19 cellular contexts compared by ENCODE assay signal in the genomic region with DNA sequence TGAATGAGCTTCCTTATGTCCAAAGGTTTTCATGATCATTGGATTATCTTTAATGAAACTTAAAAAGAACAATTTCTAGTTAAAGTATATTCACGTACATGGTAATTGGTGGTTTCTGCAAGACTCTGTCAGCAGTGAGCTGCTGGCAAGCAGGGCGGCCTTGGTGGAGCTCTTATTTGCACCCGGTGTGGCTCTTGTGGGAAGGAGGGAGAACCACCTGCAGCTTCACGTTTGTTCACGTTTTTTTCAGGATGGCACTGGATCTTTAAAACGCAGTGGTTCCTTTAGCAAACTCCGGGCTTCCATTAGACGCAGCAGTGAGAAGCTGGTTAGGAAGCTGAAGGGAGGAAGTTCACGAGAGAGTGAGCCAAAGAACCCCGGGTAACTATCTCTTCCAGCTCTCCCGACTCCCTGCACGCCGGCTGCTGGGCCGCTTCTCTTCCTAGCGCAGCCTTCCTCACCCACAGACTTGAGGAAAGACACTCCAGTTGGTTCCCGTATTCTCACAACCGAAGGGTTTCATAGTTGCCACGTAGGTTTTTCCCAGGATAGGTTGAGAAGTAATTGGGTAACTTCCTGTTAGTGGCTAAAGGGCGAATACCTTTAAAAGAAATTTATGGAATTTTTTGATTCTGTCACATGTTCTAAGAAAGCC. TPM values are rescaled to one million over a fixed set of nuclear protein-coding genes. Genes with fewer than 3 reads are reported as not detected.
DNase-seq lines count a peak whose midpoint lies in the region; ATAC-seq and TF ChIP-seq lines count a peak whose summit lies in the region.
"Had no signal": no experiment of that assay in that cellular context is flagged by ENCODE, and none has a peak within 500 bp of the region (broad histone marks: within the 10 kb centered on the region; RNA-seq: fewer than 3 reads in every experiment).

No MANE protein-coding gene starts in this region.

- no peaks in the 10 kb centered on the region for H3K27me3 ChIP-seq in trophoblast cell (ENCODE audit: insufficient read depth, low read length)

- H3K36me3 Mint-ChIP-seq in WTC11 (peaks cover 42% of the 10 kb centered on the region), immature natural killer cell (peaks cover 0 to 32% (median 3%) of the 10 kb centered on the region in 3 donors)
- peaks cover 79% of the 10 kb centered on the region for H3K36me3 Mint-ChIP-seq in effector memory CD8-positive, alpha-beta T cell (ENCODE audit: insufficient read depth)
- H3K36me3 Mint-ChIP-seq: natural killer cell had no signal

- no peaks in the 10 kb centered on the region for H3K27me3 Mint-ChIP-seq in WTC11 (ENCODE audit: low read depth)
- no peaks in the 10 kb centered on the region for H3K27me3 Mint-ChIP-seq in effector memory CD8-positive, alpha-beta T cell
- H3K27me3 Mint-ChIP-seq in immature natural killer cell (ENCODE audit: low read depth in 3 of 3) = peaks cover 0 to 1% (median 0%) of the 10 kb centered on the region in 3 donors
- H3K27me3 Mint-ChIP-seq: activated CD4-positive, alpha-beta memory T cell treated with anti-CD3 and anti-CD28 coated beads for 36 hours; B cell; type B pancreatic cell had no signal

- H3K36me3 ChIP-seq in trophoblast cell (ENCODE audit: control insufficient read depth in 1 of 2, insufficient read depth in 2 of 2, low read length in 2 of 2) = peaks cover 48 to 66% of the 10 kb centered on the region in 2 experiments

- H2BK12ac ChIP-seq in trophoblast cell (ENCODE audit: low read length) = no peak overlapping the region

- H3K9me3 Mint-ChIP-seq in WTC11 = no peaks in the 10 kb centered on the region
- no peaks in the 10 kb centered on the region for H3K9me3 Mint-ChIP-seq in effector memory CD8-positive, alpha-beta T cell
- no peaks in the 10 kb centered on the region for H3K9me3 Mint-ChIP-seq in immature natural killer cell
- H3K9me3 Mint-ChIP-seq: activated CD4-positive, alpha-beta memory T cell treated with anti-CD3 and anti-CD28 coated beads for 36 hours; natural killer cell; type B pancreatic cell had no signal

- H3K4me2 ChIP-seq in trophoblast cell (ENCODE audit: low read length) = no peak overlapping the region

- H3K4me1 ChIP-seq in trophoblast cell (ENCODE audit: control insufficient read depth in 1 of 2, insufficient read depth in 2 of 2, low read length in 2 of 2) = peaks cover 4% of the 10 kb centered on the region in 2 experiments

- POLR2A ChIA-PET in WTC11 (lab: Charles Lee) = no interaction called here

- no peaks in the 10 kb centered on the region for H3K79me2 ChIP-seq in trophoblast cell (ENCODE audit: control insufficient read depth, insufficient read depth, low read length, poor library complexity)

- no peak overlapping the region for H2AK5ac ChIP-seq in trophoblast cell (ENCODE audit: low read length)

- H3K18ac ChIP-seq in trophoblast cell (ENCODE audit: low read length) = no peak overlapping the region

- H3K27ac ChIP-seq in trophoblast cell (ENCODE audit: low read depth, low read length) = no peak overlapping the region

- TF ChIP-seq CTCF in WTC11 (IDR thresholded peaks at IDR 0.05) (no peak), fibroblast of villous mesenchyme (IDR thresholded peaks at IDR 0.05; ENCODE audit: insufficient read depth, low read depth, low read length) (no peak)

- ATAC-seq in WTC11 = no peak
- no peak for ATAC-seq in effector memory CD8-positive, alpha-beta T cell (replicated peaks)
- ATAC-seq: HCT116; natural killer cell; SK-N-SH treated with all-trans-retinoic acid at 6 μM for 48 hours; stimulated activated naive CD8-positive, alpha-beta T cell treated with anti-CD3 and anti-CD28 coated beads, Interleukin-15, Interleukin-2, amounts not matched to agents 100 U/mL and 50 U/mL, for 24 hours had no signal

- H3K14ac ChIP-seq in trophoblast cell (ENCODE audit: low read length) = no peak overlapping the region

- H2BK120ac ChIP-seq in trophoblast cell (ENCODE audit: insufficient read depth, low read length, poor library complexity) = no peak overlapping the region

- H4K91ac ChIP-seq in trophoblast cell (ENCODE audit: low read depth, low read length) = no peak overlapping the region

- no CpG with 5 or more reads among the region's 19 CpGs for whole genome bisulfite sequencing in trophoblast cell (ENCODE audit: extremely low coverage, insufficient coverage, insufficient read length)

- H3K4me3 ChIP-seq in fibroblast of villous mesenchyme (ENCODE audit: low read depth, low read length) = no peak overlapping the region
- no peak overlapping the region for H3K4me3 ChIP-seq in trophoblast cell (ENCODE audit: low read depth, low read length)

- H4K8ac ChIP-seq in trophoblast cell (ENCODE audit: low read depth, low read length) = no peak overlapping the region

- CTCF ChIA-PET in WTC11 (lab: Charles Lee) = no interaction called here

- H4K12ac ChIP-seq in trophoblast cell (ENCODE audit: low read depth, low read length) = peak overlapping the region; percentile 26

- H3K4me1 Mint-ChIP-seq in WTC11 (no peaks in the 10 kb centered on the region; the same call in 1 of the 2 replicates), immature natural killer cell (peaks cover 0 to 15% of the 10 kb centered on the region in 2 donors)
- peaks cover 1 to 3% of the 10 kb centered on the region in 2 donors for H3K4me1 Mint-ChIP-seq in effector memory CD8-positive, alpha-beta T cell (ENCODE audit: low read depth in 2 of 2)

- peak overlapping the region; percentile 9 for H3K9ac ChIP-seq in trophoblast cell (ENCODE audit: low read length)

- H3K79me1 ChIP-seq in trophoblast cell (ENCODE audit: low read length) = no peaks in the 10 kb centered on the region

- no peaks in the 10 kb centered on the region for H3K9me3 ChIP-seq in trophoblast cell (ENCODE audit: insufficient read depth, low read depth, low read length)

- no peak overlapping the region for H2AFZ ChIP-seq in trophoblast cell (ENCODE audit: insufficient read depth, low read length, poor library complexity)

- no peak overlapping the region for H3K23ac ChIP-seq in trophoblast cell (ENCODE audit: low read length)

- H3K27ac Mint-ChIP-seq in WTC11 = peak overlapping the region; percentile 49; the same call in 1 of the 2 replicates
- no peak overlapping the region for H3K27ac Mint-ChIP-seq in effector memory CD8-positive, alpha-beta T cell
- H3K27ac Mint-ChIP-seq in immature natural killer cell = no peak overlapping the region
- H3K27ac Mint-ChIP-seq: activated CD4-positive, alpha-beta memory T cell treated with anti-CD3 and anti-CD28 coated beads for 36 hours; B cell; natural killer cell; type B pancreatic cell had no signal

- H2BK5ac ChIP-seq in trophoblast cell (ENCODE audit: low read depth, low read length, poor library complexity) = no peak overlapping the region

- H3K4me3 Mint-ChIP-seq in WTC11 (no peak overlapping the region), immature natural killer cell (no peak overlapping the region)
- H3K4me3 Mint-ChIP-seq in effector memory CD8-positive, alpha-beta T cell = no peak overlapping the region
- H3K4me3 Mint-ChIP-seq: activated CD4-positive, alpha-beta memory T cell treated with anti-CD3 and anti-CD28 coated beads for 36 hours; B cell; natural killer cell; type B pancreatic cell had no signal

- DNase-seq in ELR (ENCODE audit: low read depth) (peak; percentile 54), WTC11 (ENCODE audit: low spot score) (no peak), fibroblast of villous mesenchyme (ENCODE audit: low read depth) (peak; percentile 77), trophoblast cell (peak; percentile 69 to 93), OCI-M1 (lab: John Stamatoyannopoulos, UW) (no peak), GDM1 (lab: John Stamatoyannopoulos, UW) (no peak), immature natural killer cell (no peak)
- no peak for DNase-seq in effector memory CD8-positive, alpha-beta T cell
- DNase-seq: activated CD4-positive, alpha-beta memory T cell treated with anti-CD3 and anti-CD28 coated beads for 36 hours; activated naive CD4-positive, alpha-beta T cell treated with Interleukin-2 at 50 U/mL for 16 hours; anterior cingulate cortex; DMS79; natural killer cell; NCI-H510A treated with DMSO at 0.1 percent for 48 hours; stimulated activated naive CD8-positive, alpha-beta T cell treated with anti-CD3 and anti-CD28 coated beads, Interleukin-15, Interleukin-2, amounts not matched to agents 100 U/mL and 50 U/mL, for 24 hours had no signal

- no peak overlapping the region for H3K4ac ChIP-seq in trophoblast cell (ENCODE audit: low read depth, low read length)

TF ChIP-seq in WTC11, 78 proteins besides CTCF, POLR2A, EP300 and RAD21 (continues in another document):
- TF ChIP-seq TEAD4 (CRISPR knock-in tag; IDR thresholded peaks at IDR 0.05) (no peak), SOX15 (CRISPR knock-in tag; IDR thresholded peaks at IDR 0.05) (no peak), NR3C1 (CRISPR knock-in tag; conservative IDR thresholded peaks at IDR 0.05; ENCODE audit: low read depth) (no peak)
- TF ChIP-seq, protein P1, sequence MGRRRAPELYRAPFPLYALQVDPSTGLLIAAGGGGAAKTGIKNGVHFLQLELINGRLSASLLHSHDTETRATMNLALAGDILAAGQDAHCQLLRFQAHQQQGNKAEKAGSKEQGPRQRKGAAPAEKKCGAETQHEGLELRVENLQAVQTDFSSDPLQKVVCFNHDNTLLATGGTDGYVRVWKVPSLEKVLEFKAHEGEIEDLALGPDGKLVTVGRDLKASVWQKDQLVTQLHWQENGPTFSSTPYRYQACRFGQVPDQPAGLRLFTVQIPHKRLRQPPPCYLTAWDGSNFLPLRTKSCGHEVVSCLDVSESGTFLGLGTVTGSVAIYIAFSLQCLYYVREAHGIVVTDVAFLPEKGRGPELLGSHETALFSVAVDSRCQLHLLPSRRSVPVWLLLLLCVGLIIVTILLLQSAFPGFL (CRISPR knock-in tag; IDR thresholded peaks at IDR 0.05; ENCODE audit: borderline replicate concordance) = no peak
- TF ChIP-seq, protein P2, sequence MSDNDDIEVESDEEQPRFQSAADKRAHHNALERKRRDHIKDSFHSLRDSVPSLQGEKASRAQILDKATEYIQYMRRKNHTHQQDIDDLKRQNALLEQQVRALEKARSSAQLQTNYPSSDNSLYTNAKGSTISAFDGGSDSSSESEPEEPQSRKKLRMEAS (CRISPR knock-in tag; IDR thresholded peaks at IDR 0.05) = no peak
- TF ChIP-seq, protein P3, sequence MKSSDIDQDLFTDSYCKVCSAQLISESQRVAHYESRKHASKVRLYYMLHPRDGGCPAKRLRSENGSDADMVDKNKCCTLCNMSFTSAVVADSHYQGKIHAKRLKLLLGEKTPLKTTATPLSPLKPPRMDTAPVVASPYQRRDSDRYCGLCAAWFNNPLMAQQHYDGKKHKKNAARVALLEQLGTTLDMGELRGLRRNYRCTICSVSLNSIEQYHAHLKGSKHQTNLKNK (CRISPR knock-in tag; IDR thresholded peaks at IDR 0.05) = no peak

RNA-seq across cellular contexts. Expression of a gene that starts 28.3 kb away (rescaled TPM):
- total RNA-seq in WTC11 (2021) = 46.7 to 51.4 TPM (median 50.5 TPM) in 3 replicates
- 10.0 and 11.7 TPM in 2 replicates for total RNA-seq in fibroblast of villous mesenchyme
- 10.1 and 11.7 TPM in 2 replicates for polyA plus RNA-seq in trophoblast cell (2013)
- polyA plus RNA-seq in immature natural killer cell = 1 to 10 TPM; 4.0 to 5.7 (median 5.4) TPM

RNA-seq across cellular contexts. Expression of a gene that starts 28.7 kb away (rescaled TPM):
- total RNA-seq in WTC11 (2021) (59.7 to 69.2 TPM (median 65.1 TPM) in 3 replicates), fibroblast of villous mesenchyme (35.1 and 53.5 TPM in 2 replicates)
- 49.1 and 50.0 TPM in 2 replicates for polyA plus RNA-seq in trophoblast cell (2013)
- polyA plus RNA-seq in immature natural killer cell = 10 to 100 TPM; 11.4 to 29.0 (median 13.6) TPM

RNA-seq across cellular contexts. Expression of a gene that starts 57.9 kb away (rescaled TPM):
- 134 to 171 TPM (median 147 TPM) in 3 replicates for total RNA-seq in WTC11 (2021)
- total RNA-seq in fibroblast of villous mesenchyme = 217 and 237 TPM in 2 replicates
- polyA plus RNA-seq in trophoblast cell (2013) = 105 TPM in 2 replicates
- polyA plus RNA-seq in immature natural killer cell = 10 to 100 TPM; 38.3 to 83.5 (median 48.2) TPM

Comparison
In these comparisons a context has a peak if more than half of its experiments do, and no peak if none do; other contexts are left out.
1. DNase-seq: peak in ELR (single experiment), fibroblast of villous mesenchyme (single experiment) and trophoblast cell (2 of 2); none in WTC11 (single experiment), effector memory CD8-positive, alpha-beta T cell (0 of 3), OCI-M1 (single experiment), GDM1 (single experiment) and immature natural killer cell (0 of 3).